8 cellular contexts compared by ENCODE assay signal in genomic region chr1:247331172-247331525, GRCh38. TPM values are rescaled to one million over a fixed set of nuclear protein-coding genes. Genes with fewer than 3 reads are reported as not detected.
DNase-seq lines count a peak whose midpoint lies in the region; ATAC-seq, FAIRE-seq and TF ChIP-seq lines count a peak whose summit lies in the region.

No MANE protein-coding gene starts in this region.

- H3K27ac Mint-ChIP-seq in activated naive CD8-positive, alpha-beta T cell, result peak overlapping the region; percentile 85

- TF ChIP-seq EP300 in upper lobe of left lung (IDR thresholded peaks at IDR 0.05), result no peak

- H3K4me3 ChIP-seq in pancreas (peak overlapping the region; percentile 72 to 97 (median 90)), upper lobe of left lung (peak overlapping the region; percentile 93 to 99 (median 97))

- TF ChIP-seq CTCF in pancreas (IDR thresholded peaks at IDR 0.05), result no peak
- TF ChIP-seq CTCF in upper lobe of left lung (IDR thresholded peaks at IDR 0.05), result no peak

- H3K9me3 ChIP-seq in ES-I3 (ENCODE audit: control insufficient read depth, insufficient read depth, low read length) (no peaks in the 10 kb centered on the region), pancreas (no peaks in the 10 kb centered on the region), upper lobe of left lung (no peaks in the 10 kb centered on the region)

- 0 to 1% methylated on average over 20 to 36 of the region's 36 CpGs for WGBS in pancreas, 2 donors
- WGBS in upper lobe of left lung, 2 donors, result 0% methylated on average over 17 to 30 of the region's 36 CpGs

- H3K36me3 Mint-ChIP-seq in activated naive CD8-positive, alpha-beta T cell, result peaks cover 4% of the 10 kb centered on the region

- H3K27me3 ChIP-seq in pancreas (no peaks in the 10 kb centered on the region), upper lobe of left lung (no peaks in the 10 kb centered on the region)

- H3K9ac ChIP-seq in ES-I3 (ENCODE audit: low read depth, low read length), result peak overlapping the region; percentile 71

- FAIRE-seq in pancreas (lab: Jason Lieb, UNC), result no peak

- H3K27ac ChIP-seq in pancreas (peak overlapping the region; percentile 70 to 86 (median 76)), upper lobe of left lung (peak overlapping the region; percentile 90 to 94 (median 90))

- intact Hi-C loops in head of caudate nucleus (cut with DNase I), result no loop called here
- intact Hi-C loops in pancreas (cut with DNase I), result no loop called here

- H3K4me1 ChIP-seq in ES-I3 (ENCODE audit: insufficient read depth, low read length), result peaks cover 28% of the 10 kb centered on the region
- peaks cover 0 to 15% (median 0%) of the 10 kb centered on the region in 3 donors for H3K4me1 ChIP-seq in pancreas
- H3K4me1 ChIP-seq in upper lobe of left lung, result peaks cover 16 to 28% (median 22%) of the 10 kb centered on the region in 4 donors

- DNase-seq in H4 (ENCODE audit: low spot score) (peak; percentile 53), LHCN-M2 (ENCODE audit: low read depth) (peak; percentile 66), head of caudate nucleus (peak; percentile 27 to 92 (median 78)), pancreas (peak; percentile 72 to 91 (median 78)), upper lobe of left lung (peak; percentile 81 to 94)

- TF ChIP-seq POLR2A in upper lobe of left lung (IDR thresholded peaks at IDR 0.05), result peak; percentile 60 to 86 (median 71)

- H3K4me3 Mint-ChIP-seq in activated naive CD8-positive, alpha-beta T cell, result peak overlapping the region; percentile 88

- H3K4me1 Mint-ChIP-seq in activated naive CD8-positive, alpha-beta T cell (ENCODE audit: low read depth), result peaks cover 64% of the 10 kb centered on the region

- no peaks in the 10 kb centered on the region for H3K27me3 Mint-ChIP-seq in activated naive CD8-positive, alpha-beta T cell

- H3K36me3 ChIP-seq in ES-I3 (ENCODE audit: insufficient read depth, low read length) (peaks cover 19% of the 10 kb centered on the region), pancreas (no peaks in the 10 kb centered on the region), upper lobe of left lung (peaks cover 2 to 39% (median 20%) of the 10 kb centered on the region in 4 donors)

- peak; percentile 86 for ATAC-seq in SK-N-SH treated with all-trans-retinoic acid at 6 μM for 48 hours
- peak; percentile 59 to 83 (median 77) for ATAC-seq in pancreas
- peak; percentile 81 to 88 for ATAC-seq in upper lobe of left lung (ENCODE audit: low FRiP score in 2 of 2)

- no peaks in the 10 kb centered on the region for H3K9me3 Mint-ChIP-seq in activated naive CD8-positive, alpha-beta T cell (ENCODE audit: low read depth)

TF ChIP-seq in SK-N-SH treated with all-trans-retinoic acid at 6 μM for 48 hours, 23 proteins besides CTCF, POLR2A, EP300 and RAD21:
- no peak for TF ChIP-seq ZFP3 (CRISPR knock-in tag; IDR thresholded peaks at IDR 0.05)
- no peak for TF ChIP-seq CSRNP3 (CRISPR knock-in tag; IDR thresholded peaks at IDR 0.05)
- TF ChIP-seq PPARA (CRISPR knock-in tag; IDR thresholded peaks at IDR 0.05; ENCODE audit: borderline replicate concordance), result no peak
- no peak for TF ChIP-seq ZFP30 (CRISPR knock-in tag; IDR thresholded peaks at IDR 0.05)
- TF ChIP-seq ZNF565 (CRISPR knock-in tag; conservative IDR thresholded peaks at IDR 0.05; ENCODE audit: low read depth), result no peak
- TF ChIP-seq TCF4 (CRISPR knock-in tag; IDR thresholded peaks at IDR 0.05; ENCODE audit: borderline replicate concordance), result no peak
- TF ChIP-seq TSHZ2 (CRISPR knock-in tag; IDR thresholded peaks at IDR 0.05), result no peak
- TF ChIP-seq TOX (CRISPR knock-in tag; IDR thresholded peaks at IDR 0.05; ENCODE audit: borderline replicate concordance), result no peak
- no peak for TF ChIP-seq PATZ1 (CRISPR knock-in tag; IDR thresholded peaks at IDR 0.05; ENCODE audit: borderline replicate concordance)
- no peak for TF ChIP-seq ARNTL (CRISPR knock-in tag; IDR thresholded peaks at IDR 0.05; ENCODE audit: borderline replicate concordance, low read depth)
- no peak for TF ChIP-seq SNAI2 (CRISPR knock-in tag; IDR thresholded peaks at IDR 0.05)
- TF ChIP-seq GLIS3 (CRISPR knock-in tag; IDR thresholded peaks at IDR 0.05), result no peak

RNA-seq across cellular contexts. Expression of gene ZNF496, which starts 0.5 kb away (rescaled TPM):
- total RNA-seq in H4 (2014; rRNA removed; shearing (Covaris generic)), result 11.8 and 14.3 TPM in 2 replicates
- total RNA-seq in LHCN-M2 (2014; rRNA removed) (26.3 and 36.2 TPM in 2 replicates), pancreas (10 to 100 TPM; 16.7 to 24.4 (median 19.2) TPM), upper lobe of left lung (10 to 100 TPM; 20.8 to 59.7 (median 27.2) TPM)
- polyA plus RNA-seq in LHCN-M2 (2012), result 12.0 TPM
- 10 to 100 TPM; 11.4 to 18.7 TPM for polyA plus RNA-seq in pancreas

Comparison
In these comparisons a context has a peak if more than half of its experiments do, and no peak if none do; other contexts are left out.
1. Peak in every context shown above with its lines: DNase-seq, ATAC-seq, H3K4me3 ChIP-seq and H3K27ac ChIP-seq.